17 cellular contexts compared by ENCODE assay signal in genomic region chr7:121449304-121449703, GRCh38. TPM values are rescaled to one million over a fixed set of nuclear protein-coding genes. Genes with fewer than 3 reads are reported as not detected.
DNase-seq lines count a peak whose midpoint lies in the region; ATAC-seq and TF ChIP-seq lines count a peak whose summit lies in the region.
"Had no signal": no experiment of that assay in that cellular context is flagged by ENCODE, and none has a peak within 500 bp of the region (broad histone marks: within the 10 kb centered on the region; RNA-seq: fewer than 3 reads in every experiment).

No MANE protein-coding gene starts in this region.

- no peak overlapping the region for H3K27ac ChIP-seq in foreskin keratinocyte
- no peak overlapping the region for H3K27ac ChIP-seq in CD8-positive, alpha-beta memory T cell (ENCODE audit: low read depth, low read length)

- H3K27ac Mint-ChIP-seq in CD8-positive, alpha-beta memory T cell = no peak overlapping the region
- H3K27ac Mint-ChIP-seq: B cell, progenitor cell of endocrine pancreas, WTC11 had no signal

- CTCF ChIA-PET in CD8-positive, alpha-beta memory T cell (lab: Charles Lee) = no interaction called here

- no peaks in the 10 kb centered on the region for H3K4me1 Mint-ChIP-seq in CD8-positive, alpha-beta memory T cell

- DNase-seq in AG08396 (ENCODE audit: low spot score) (peak; percentile 12), LHCN-M2 (ENCODE audit: low read depth) (peak; percentile 54), amniotic epithelial cell (ENCODE audit: low read depth) (peak; percentile 78), foreskin keratinocyte (peak in 1 of 2 donors; percentile 4), NCI-H748 treated with DMSO at 0.1 percent for 48 hours (lab: John Stamatoyannopoulos, UW) (no peak), SHP77 treated with DMSO at 0.1 percent for 48 hours (lab: John Stamatoyannopoulos, UW) (no peak), C1 segment of cervical spinal cord (lab: John Stamatoyannopoulos, UW) (no peak)
- no peak for DNase-seq in CD8-positive, alpha-beta memory T cell
- DNase-seq: activated naive CD4-positive, alpha-beta T cell; EL; heart left ventricle; left cardiac atrium; NCI-H2081 treated with DMSO at 0.1 percent for 48 hours; stimulated activated CD4-positive, alpha-beta T cell treated with anti-CD3 and anti-CD28 coated beads, Interleukin-15, amount 100 ng/mL, for 24 hours had no signal

- no peaks in the 10 kb centered on the region for H3K27me3 Mint-ChIP-seq in CD8-positive, alpha-beta memory T cell
- H3K27me3 Mint-ChIP-seq: B cell, progenitor cell of endocrine pancreas had no signal

- peak; percentile 28 for TF ChIP-seq CTCF in foreskin keratinocyte (conservative IDR thresholded peaks at IDR 0.05)

- H3K36me3 Mint-ChIP-seq in CD8-positive, alpha-beta memory T cell = no peaks in the 10 kb centered on the region
- H3K36me3 Mint-ChIP-seq: WTC11 had no signal

- ATAC-seq in foreskin keratinocyte = peak; percentile 33
- ATAC-seq: heart left ventricle, left cardiac atrium, WTC11 had no signal

- no peak overlapping the region for H3K4me3 ChIP-seq in CD8-positive, alpha-beta memory T cell (ENCODE audit: low read length)
- H3K4me3 ChIP-seq: heart left ventricle had no signal

- H3K4me3 Mint-ChIP-seq in CD8-positive, alpha-beta memory T cell = no peak overlapping the region
- H3K4me3 Mint-ChIP-seq: B cell, WTC11 had no signal

- no peaks in the 10 kb centered on the region for H3K9me3 Mint-ChIP-seq in CD8-positive, alpha-beta memory T cell

- POLR2A ChIA-PET in CD8-positive, alpha-beta memory T cell (lab: Charles Lee) = no interaction called here

- no peaks in the 10 kb centered on the region for H3K9me3 ChIP-seq in CD8-positive, alpha-beta memory T cell (ENCODE audit: low read length)
- H3K9me3 ChIP-seq: heart left ventricle had no signal

- H3K27me3 ChIP-seq in foreskin keratinocyte = no peaks in the 10 kb centered on the region
- H3K27me3 ChIP-seq in CD8-positive, alpha-beta memory T cell (ENCODE audit: insufficient read depth, low read length, poor library complexity, severe bottlenecking) = no peaks in the 10 kb centered on the region
- H3K27me3 ChIP-seq: heart left ventricle had no signal

- no peaks in the 10 kb centered on the region for H3K4me1 ChIP-seq in foreskin keratinocyte
- no peaks in the 10 kb centered on the region for H3K4me1 ChIP-seq in CD8-positive, alpha-beta memory T cell (ENCODE audit: insufficient read depth, low read length)

- no peaks in the 10 kb centered on the region for H3K36me3 ChIP-seq in CD8-positive, alpha-beta memory T cell (ENCODE audit: insufficient read depth, low read length)
- H3K36me3 ChIP-seq: heart left ventricle had no signal

RNA-seq across cellular contexts. Expression of gene FAM3C, which starts 53.2 kb away (rescaled TPM):
- total RNA-seq in LHCN-M2 (2014; rRNA removed) = 223 and 225 TPM in 2 replicates
- 93.2 TPM for polyA plus RNA-seq in LHCN-M2 (2012)
- 43.5 and 49.6 TPM in 2 replicates for total RNA-seq in foreskin keratinocyte
- polyA plus RNA-seq in foreskin keratinocyte = 27.3 and 36.0 TPM in 2 replicates
- total RNA-seq in CD8-positive, alpha-beta memory T cell = 10 to 100 TPM; 47.3 to 51.2 TPM
- polyA plus RNA-seq in CD8-positive, alpha-beta memory T cell = 27.5 TPM

Comparison
In these comparisons a context has a peak if more than half of its experiments do, and no peak if none do; other contexts are left out.
1. DNase-seq: peak in AG08396 (single experiment), LHCN-M2 (single experiment) and amniotic epithelial cell (single experiment); none in NCI-H748 treated with DMSO at 0.1 percent for 48 hours (single experiment), CD8-positive, alpha-beta memory T cell (0 of 5), SHP77 treated with DMSO at 0.1 percent for 48 hours (single experiment) and C1 segment of cervical spinal cord (0 of 14).